1 cellular context compared by ENCODE assay signal in genomic region chr21:38489283-38489677, GRCh38.
TF ChIP-seq lines count a peak whose summit lies in the region.

No MANE protein-coding gene starts in this region.

TF ChIP-seq in SK-N-SH treated with all-trans-retinoic acid at 6 μM for 48 hours, 23 proteins besides CTCF, POLR2A, EP300 and RAD21 (continued from another document):
- TF ChIP-seq CSRNP3 (CRISPR knock-in tag; IDR thresholded peaks at IDR 0.05) (no peak), ZFP30 (CRISPR knock-in tag; IDR thresholded peaks at IDR 0.05) (no peak)
